Comparison of ENCODE assay signal across 12 cellular contexts in genomic region chr9:82934949-82935348, GRCh38.
DNase-seq lines count a peak whose midpoint lies in the region; FAIRE-seq and TF ChIP-seq lines count a peak whose summit lies in the region.
"Had no signal": no experiment of that assay in that cellular context is flagged by ENCODE, and none has a peak within 500 bp of the region (broad histone marks: within the 10 kb centered on the region; RNA-seq: fewer than 3 reads in every experiment).

No MANE protein-coding gene starts in this region.

- no peaks in the 10 kb centered on the region for H4K20me1 ChIP-seq in endothelial cell of umbilical vein (replicated peaks; ENCODE audit: control insufficient read depth, extremely low read depth, insufficient read depth, low read length)

- peaks cover 5% of the 10 kb centered on the region for H3K4me1 ChIP-seq in endothelial cell of umbilical vein (ENCODE audit: control insufficient read depth, extremely low read depth, insufficient read depth, low read length)
- H3K4me1 ChIP-seq in stomach, result no peaks in the 10 kb centered on the region
- H3K4me1 ChIP-seq: adrenal gland had no signal

- peak; percentile 12 for DNase-seq in GM04503 (ENCODE audit: low read depth)
- DNase-seq in NCI-H2196 treated with DMSO at 0.1 percent for 48 hours (lab: John Stamatoyannopoulos, UW; ENCODE audit: unreplicated experiment), result peak; percentile 40
- peak; percentile 24 for DNase-seq in endothelial cell of umbilical vein (ENCODE audit: low read depth, low spot score)
- DNase-seq in non-pigmented ciliary epithelial cell (ENCODE audit: low read depth), result peak; percentile 74
- no peak for DNase-seq in stimulated activated CD4-positive, alpha-beta T cell treated with anti-CD3 and anti-CD28 coated beads, Interleukin-4, amount 100 ng/mL, for 1 hour
- no peak for DNase-seq in stomach
- DNase-seq in occipital lobe (lab: John Stamatoyannopoulos, UW), result no peak
- DNase-seq in NOMO-1 (lab: John Stamatoyannopoulos, UW; ENCODE audit: unreplicated experiment in 2 of 2), result no peak
- DNase-seq: activated CD4-positive, alpha-beta T cell treated with anti-CD3 and anti-CD28 coated beads for 36 hours; adrenal gland; DMS79 treated with DMSO at 0.1 percent for 48 hours; hippocampal formation had no signal

- no peak overlapping the region for H2AFZ ChIP-seq in endothelial cell of umbilical vein (ENCODE audit: low read depth, low read length)

- H3K4me2 ChIP-seq in endothelial cell of umbilical vein (ENCODE audit: insufficient read depth, low read length), result peak overlapping the region; percentile 46

- FAIRE-seq in endothelial cell of umbilical vein (lab: Jason Lieb, UNC), result peak; percentile 79

- H3K4me3 ChIP-seq in endothelial cell of umbilical vein (replicated peaks in 1 of 3; ENCODE audit: insufficient read depth in 1 of 3, low read depth in 1 of 3, low read length in 3 of 3) (no peak overlapping the region), stomach (no peak overlapping the region)
- H3K4me3 ChIP-seq: adrenal gland had no signal

- TF ChIP-seq POLR2A in endothelial cell of umbilical vein (IDR thresholded peaks at IDR 0.05; ENCODE audit: low read depth, low read length), result no peak
- no peak for TF ChIP-seq POLR2A in stomach (IDR thresholded peaks at IDR 0.05)

- 30 to 53% (median 37%) methylated on average over 2 of the region's 2 CpGs for WGBS in stomach, 5 donors

- dilution Hi-C loops in endothelial cell of umbilical vein (cut with MboI; ENCODE audit: extremely low pct_ligation_motif_present, low sequenced_read_pairs), result no loop called here

- H3K27ac ChIP-seq in endothelial cell of umbilical vein (ENCODE audit: insufficient read depth, low read depth, low read length) (peak overlapping the region; percentile 55), stomach (no peak overlapping the region)
- H3K27ac ChIP-seq: adrenal gland had no signal

- TF ChIP-seq CTCF in endothelial cell of umbilical vein (IDR thresholded peaks at IDR 0.05; ENCODE audit: extremely low read depth in 1 of 2, insufficient read depth in 1 of 2, low read depth in 1 of 2, low read length in 2 of 2), result no peak
- TF ChIP-seq CTCF in stomach (IDR thresholded peaks at IDR 0.05), result no peak

- no peak for TF ChIP-seq EP300 in stomach (IDR thresholded peaks at IDR 0.05)

- H3K27me3 ChIP-seq in endothelial cell of umbilical vein (ENCODE audit: control insufficient read depth in 2 of 2, insufficient read depth in 2 of 2, low read length in 2 of 2) (no peaks in the 10 kb centered on the region), stomach (no peaks in the 10 kb centered on the region)
- H3K27me3 ChIP-seq: adrenal gland had no signal

- POLR2A ChIA-PET in endothelial cell of umbilical vein (lab: Charles Lee), result no interaction called here

- no TSS peak for BruUV-seq in endothelial cell of umbilical vein (replicated peaks; lab: Mats Ljungman, UMichigan)

- intact Hi-C loops in endothelial cell of umbilical vein (cut with micrococcal nuclease) (loop anchor here (1.0 kb wide), 1 partner anchor 53 kb away; no protein-coding TSS in a partner anchor), stomach (cut with DNase I; ENCODE audit: low total_unique reads) (no loop called here)

- H3K9me1 ChIP-seq in endothelial cell of umbilical vein (replicated peaks; ENCODE audit: control insufficient read depth, extremely low read depth, insufficient read depth, low read length), result no peaks in the 10 kb centered on the region

- CTCF ChIA-PET in endothelial cell of umbilical vein (lab: Charles Lee), result no interaction called here

- no peaks in the 10 kb centered on the region for H3K36me3 ChIP-seq in endothelial cell of umbilical vein (ENCODE audit: control insufficient read depth in 2 of 2, extremely low read depth in 1 of 2, insufficient read depth in 2 of 2, low read length in 2 of 2)
- H3K36me3 ChIP-seq in stomach, result no peaks in the 10 kb centered on the region
- H3K36me3 ChIP-seq: adrenal gland had no signal

- H3K9me3 ChIP-seq in endothelial cell of umbilical vein (replicated peaks; ENCODE audit: control insufficient read depth, insufficient read depth, low read length) (no peaks in the 10 kb centered on the region), stomach (no peaks in the 10 kb centered on the region)
- H3K9me3 ChIP-seq: adrenal gland had no signal

- H3K9ac ChIP-seq in endothelial cell of umbilical vein (replicated peaks; ENCODE audit: extremely low read depth, insufficient read depth, low read length), result no peak overlapping the region

- no peaks in the 10 kb centered on the region for H3K79me2 ChIP-seq in endothelial cell of umbilical vein (ENCODE audit: control insufficient read depth, insufficient read depth, low read length)

TF ChIP-seq in endothelial cell of umbilical vein, 7 proteins besides CTCF, POLR2A, EP300 and RAD21:
- TF ChIP-seq MYC (IDR thresholded peaks at IDR 0.05; ENCODE audit: low read depth, low read length) (no peak), POLR2AphosphoS5 (IDR thresholded peaks at IDR 0.05; ENCODE audit: insufficient read depth, low read depth, low read length) (no peak), JUN (IDR thresholded peaks at IDR 0.05; ENCODE audit: borderline replicate concordance, insufficient read depth, insufficient read length, low read depth) (peak; percentile 70), GATA2 (IDR thresholded peaks at IDR 0.05; ENCODE audit: insufficient read depth, insufficient read length, low read depth, low read length) (no peak), MAX (IDR thresholded peaks at IDR 0.05; ENCODE audit: insufficient read depth, insufficient read length) (no peak), FOS (IDR thresholded peaks at IDR 0.05; ENCODE audit: borderline replicate concordance, insufficient read depth, low read length) (no peak), EZH2 (IDR thresholded peaks at IDR 0.05; ENCODE audit: borderline replicate concordance, low read depth, low read length, severe bottlenecking) (no peak)

Comparison
In these comparisons a context has a peak if more than half of its experiments do, and no peak if none do; other contexts are left out.
1. DNase-seq: peak in GM04503 (single experiment), NCI-H2196 treated with DMSO at 0.1 percent for 48 hours (single experiment), endothelial cell of umbilical vein (single experiment) and non-pigmented ciliary epithelial cell (single experiment); none in stimulated activated CD4-positive, alpha-beta T cell treated with anti-CD3 and anti-CD28 coated beads, Interleukin-4, amount 100 ng/mL, for 1 hour (single experiment), stomach (single experiment), occipital lobe (single experiment) and NOMO-1 (0 of 2).